In the genomic region with DNA sequence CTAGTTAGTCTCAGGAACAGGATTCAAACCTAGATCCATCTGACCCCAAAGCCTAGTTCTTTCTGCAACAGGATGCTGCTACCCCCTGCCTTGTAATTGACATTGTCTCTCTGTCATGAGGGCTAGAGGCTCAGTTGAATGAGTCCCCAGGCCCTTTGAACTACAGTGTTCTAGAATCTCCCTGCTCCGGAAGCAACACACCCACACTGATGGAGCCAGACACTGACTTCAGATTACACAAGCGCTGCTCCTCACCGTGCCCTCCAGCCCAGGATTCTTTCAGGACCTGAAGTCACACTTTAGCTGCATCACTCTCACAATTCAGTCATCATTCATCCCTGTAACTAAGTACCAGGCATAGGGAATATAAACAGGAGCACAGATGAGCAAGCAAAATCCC, we compare ENCODE assay signal across 1 cellular context.
TF ChIP-seq lines count a peak whose summit lies in the region.

No MANE protein-coding gene starts in this region.

TF ChIP-seq in HepG2, 621 proteins besides CTCF, POLR2A, EP300 and RAD21 (continued from another document):
- TF ChIP-seq, protein P1, sequence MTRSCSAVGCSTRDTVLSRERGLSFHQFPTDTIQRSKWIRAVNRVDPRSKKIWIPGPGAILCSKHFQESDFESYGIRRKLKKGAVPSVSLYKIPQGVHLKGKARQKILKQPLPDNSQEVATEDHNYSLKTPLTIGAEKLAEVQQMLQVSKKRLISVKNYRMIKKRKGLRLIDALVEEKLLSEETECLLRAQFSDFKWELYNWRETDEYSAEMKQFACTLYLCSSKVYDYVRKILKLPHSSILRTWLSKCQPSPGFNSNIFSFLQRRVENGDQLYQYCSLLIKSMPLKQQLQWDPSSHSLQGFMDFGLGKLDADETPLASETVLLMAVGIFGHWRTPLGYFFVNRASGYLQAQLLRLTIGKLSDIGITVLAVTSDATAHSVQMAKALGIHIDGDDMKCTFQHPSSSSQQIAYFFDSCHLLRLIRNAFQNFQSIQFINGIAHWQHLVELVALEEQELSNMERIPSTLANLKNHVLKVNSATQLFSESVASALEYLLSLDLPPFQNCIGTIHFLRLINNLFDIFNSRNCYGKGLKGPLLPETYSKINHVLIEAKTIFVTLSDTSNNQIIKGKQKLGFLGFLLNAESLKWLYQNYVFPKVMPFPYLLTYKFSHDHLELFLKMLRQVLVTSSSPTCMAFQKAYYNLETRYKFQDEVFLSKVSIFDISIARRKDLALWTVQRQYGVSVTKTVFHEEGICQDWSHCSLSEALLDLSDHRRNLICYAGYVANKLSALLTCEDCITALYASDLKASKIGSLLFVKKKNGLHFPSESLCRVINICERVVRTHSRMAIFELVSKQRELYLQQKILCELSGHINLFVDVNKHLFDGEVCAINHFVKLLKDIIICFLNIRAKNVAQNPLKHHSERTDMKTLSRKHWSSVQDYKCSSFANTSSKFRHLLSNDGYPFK (CRISPR knock-in tag; IDR thresholded peaks at IDR 0.05; ENCODE audit: borderline replicate concordance), result no peak
- TF ChIP-seq PITX1 (CRISPR knock-in tag; IDR thresholded peaks at IDR 0.05) (no peak), ZNF350 (CRISPR knock-in tag; IDR thresholded peaks at IDR 0.05; ENCODE audit: borderline replicate concordance, low read depth) (no peak)
